Comparison of ENCODE assay signal across 21 cellular contexts in the genomic region with DNA sequence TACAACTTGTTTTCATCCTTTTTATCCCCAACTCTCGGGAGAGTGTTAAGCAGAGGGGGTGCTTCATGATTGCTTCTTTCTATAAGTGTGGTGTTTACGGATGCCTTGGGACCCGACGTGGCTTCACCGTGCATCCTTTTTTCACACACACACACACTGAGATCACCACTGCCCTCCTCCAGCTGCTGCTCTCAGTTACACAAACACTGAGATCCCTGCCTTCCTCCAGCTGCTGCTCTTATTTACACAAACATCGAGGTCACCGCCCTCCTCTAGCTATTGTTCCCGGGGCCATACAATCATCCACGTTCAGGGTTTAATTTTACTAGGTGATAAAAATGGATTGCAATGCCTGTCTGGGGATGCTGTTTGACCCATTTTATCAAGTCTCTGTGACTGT.
DNase-seq lines count a peak whose midpoint lies in the region; ATAC-seq and TF ChIP-seq lines count a peak whose summit lies in the region.
"Had no signal": no experiment of that assay in that cellular context is flagged by ENCODE, and none has a peak within 500 bp of the region (broad histone marks: within the 10 kb centered on the region; RNA-seq: fewer than 3 reads in every experiment).

No MANE protein-coding gene starts in this region.

- peaks cover 0 to 11% (median 0%) of the 10 kb centered on the region in 7 donors for H3K27me3 ChIP-seq in spleen (replicated peaks in 1 of 7)
- H3K27me3 ChIP-seq in right lobe of liver, result no peaks in the 10 kb centered on the region
- no peaks in the 10 kb centered on the region for H3K27me3 ChIP-seq in osteoblast (ENCODE audit: insufficient read depth, low read length)
- H3K27me3 ChIP-seq: ascending aorta, stomach had no signal

- no peaks in the 10 kb centered on the region for H3K36me3 ChIP-seq in spleen
- H3K36me3 ChIP-seq in right lobe of liver, result no peaks in the 10 kb centered on the region
- no peaks in the 10 kb centered on the region for H3K36me3 ChIP-seq in osteoblast (ENCODE audit: insufficient read depth, low read length)
- H3K36me3 ChIP-seq: ascending aorta, stomach had no signal

- ATAC-seq in right lobe of liver (no peak), HG03565 (IDR thresholded peaks at IDR 0.05; ENCODE audit: unreplicated experiment) (no peak)
- ATAC-seq: activated T-cell treated with anti-CD3 and anti-CD28 coated beads, Interleukin-2, amount 50 U/mL, for 72 hours; GM12878 had no signal

- H3K79me2 ChIP-seq in osteoblast (ENCODE audit: insufficient read depth, low read length), result no peaks in the 10 kb centered on the region

- H3K27ac ChIP-seq in spleen, result no peak overlapping the region
- no peak overlapping the region for H3K27ac ChIP-seq in right lobe of liver
- H3K27ac ChIP-seq in osteoblast (ENCODE audit: low read depth, low read length), result no peak overlapping the region
- H3K27ac ChIP-seq: ascending aorta, stomach had no signal

- intact Hi-C loops in spleen (cut with DNase I; ENCODE audit: low total_unique reads), result no loop called here
- intact Hi-C loops in right lobe of liver (cut with DNase I), result no loop called here

- TF ChIP-seq POLR2A in spleen (IDR thresholded peaks at IDR 0.05) (no peak), right lobe of liver (IDR thresholded peaks at IDR 0.05) (no peak)

- H2AFZ ChIP-seq in osteoblast (ENCODE audit: low read length), result no peak overlapping the region

- peak; percentile 70 for DNase-seq in COLO668 (lab: John Stamatoyannopoulos, UW; ENCODE audit: unreplicated experiment)
- peak; percentile 7 for DNase-seq in DMS153 treated with DMSO at 0.1 percent for 48 hours (lab: John Stamatoyannopoulos, UW; ENCODE audit: unreplicated experiment)
- peak; percentile 12 for DNase-seq in NCI-H2171 (lab: John Stamatoyannopoulos, UW)
- peak; percentile 55 to 67 for DNase-seq in SHP77 (lab: John Stamatoyannopoulos, UW)
- DNase-seq in spleen, result no peak
- DNase-seq in right lobe of liver, result no peak
- DNase-seq in osteoblast (ENCODE audit: insufficient read length, low spot score, missing footprints), result no peak
- DNase-seq: activated naive CD4-positive, alpha-beta T cell treated with anti-CD3 and anti-CD28 coated beads, Interleukin-2, amount 50 U/mL, for 16 hours; activated T-cell treated with anti-CD3 and anti-CD28 coated beads, Interleukin-2, amount 50 U/mL, for 72 hours; caudate nucleus; CD4-positive, alpha-beta T cell; DMS79 treated with DMSO at 0.1 percent for 48 hours; mammary epithelial cell; NCI-H1105; NCI-H524 treated with DMSO at 0.1 percent for 48 hours; stimulated activated CD4-positive, alpha-beta T cell treated with anti-CD3 and anti-CD28 coated beads, Interleukin-4, amount 100 ng/mL, for 4 hours; stomach; trophoblast cell had no signal

- TF ChIP-seq CTCF in spleen (IDR thresholded peaks at IDR 0.05 in 8 of 11, conservative IDR thresholded peaks at IDR 0.05 in 3 of 11) (no peak), right lobe of liver (IDR thresholded peaks at IDR 0.05) (no peak), osteoblast (IDR thresholded peaks at IDR 0.05; ENCODE audit: extremely low read depth, low read depth, low read length) (no peak)

- no peaks in the 10 kb centered on the region for H3K4me1 ChIP-seq in spleen
- H3K4me1 ChIP-seq in right lobe of liver, result no peaks in the 10 kb centered on the region
- no peaks in the 10 kb centered on the region for H3K4me1 ChIP-seq in osteoblast (ENCODE audit: insufficient read depth, low read length)
- H3K4me1 ChIP-seq: ascending aorta, stomach had no signal

- H3K9me3 ChIP-seq in spleen, result no peaks in the 10 kb centered on the region
- no peaks in the 10 kb centered on the region for H3K9me3 ChIP-seq in right lobe of liver
- no peaks in the 10 kb centered on the region for H3K9me3 ChIP-seq in osteoblast (ENCODE audit: low read depth, low read length)
- H3K9me3 ChIP-seq: ascending aorta, stomach had no signal

- WGBS in spleen, 5 donors, result 55 to 84% (median 75%) methylated on average over 9 of the region's 9 CpGs
- WGBS in right lobe of liver (ENCODE audit: insufficient coverage, low coverage, low lambda C conversion rate, missing lambda C conversion rate), result 56% methylated on average over 9 of the region's 9 CpGs

- no peak overlapping the region for H3K4me2 ChIP-seq in osteoblast (ENCODE audit: insufficient read depth, low read length)

- H3K4me3 ChIP-seq in spleen, result no peak overlapping the region
- no peak overlapping the region for H3K4me3 ChIP-seq in right lobe of liver
- H3K4me3 ChIP-seq in osteoblast (ENCODE audit: insufficient read depth, low read length), result no peak overlapping the region
- H3K4me3 ChIP-seq: ascending aorta, GM12878, stomach had no signal

- H4K20me1 ChIP-seq in osteoblast (ENCODE audit: insufficient read depth, low read length), result no peaks in the 10 kb centered on the region

Comparison
In these comparisons a context has a peak if more than half of its experiments do, and no peak if none do; other contexts are left out.
1. DNase-seq: peak in COLO668 (single experiment), DMS153 treated with DMSO at 0.1 percent for 48 hours (single experiment), NCI-H2171 (single experiment) and SHP77 (2 of 2); none in spleen (single experiment), right lobe of liver (0 of 3) and osteoblast (single experiment).